ENCODE assay signal across 20 cellular contexts in genomic region chr2:15842771-15843666, GRCh38.
DNase-seq lines count a peak whose midpoint lies in the region; ATAC-seq and TF ChIP-seq lines count a peak whose summit lies in the region.
"Had no signal": no experiment of that assay in that cellular context is flagged by ENCODE, and none has a peak within 500 bp of the region (broad histone marks: within the 10 kb centered on the region; RNA-seq: fewer than 3 reads in every experiment).

No MANE protein-coding gene starts in this region.

- no peaks in the 10 kb centered on the region for H3K36me3 ChIP-seq in lower lobe of right lung
- H3K36me3 ChIP-seq: ascending aorta, thoracic aorta had no signal

- intact Hi-C loops in lower lobe of right lung (cut with DNase I) = no loop called here

- H3K4me1 Mint-ChIP-seq in type B pancreatic cell (ENCODE audit: unreplicated experiment) = peaks cover 27% of the 10 kb centered on the region
- H3K4me1 Mint-ChIP-seq: activated naive CD4-positive, alpha-beta T cell treated with anti-CD3 and anti-CD28 coated beads, Interleukin-2, amount 10 ng/mL, durations not matched to agents 7 days and 5 days; stimulated activated naive B cell treated with anti-CD40 and anti-IgM and Interleukin-4, amounts not matched to agents 10 μg/mL and 1 μg/mL and 100 μg/mL, for 72 hours had no signal

- H3K9me3 ChIP-seq in lower lobe of right lung = no peaks in the 10 kb centered on the region
- H3K9me3 ChIP-seq: ascending aorta, thoracic aorta had no signal

- DNase-seq in cerebellum (ENCODE audit: low spot score) = peak; percentile 74
- peak; percentile 15 for DNase-seq in middle frontal gyrus (ENCODE audit: extremely low spot score, low spot score)
- DNase-seq in type B pancreatic cell (ENCODE audit: extremely low spot score, unreplicated experiment) = no peak
- no peak for DNase-seq in lower lobe of right lung
- no peak for DNase-seq in NCI-H2227 treated with DMSO at 0.1 percent for 48 hours (lab: John Stamatoyannopoulos, UW)
- DNase-seq: activated CD4-positive, alpha-beta T cell treated with anti-CD3 and anti-CD28 coated beads for 48 hours; activated naive CD4-positive, alpha-beta T cell treated with anti-CD3 and anti-CD28 coated beads, Interleukin-2, amount 10 ng/mL, durations not matched to agents 7 days and 5 days; left colon; NCI-H1436; NCI-H2107; NCI-H510A treated with DMSO at 0.1 percent for 48 hours; SIG-M5; stimulated activated CD4-positive, alpha-beta T cell treated with anti-CD3 and anti-CD28 coated beads, Interleukin-2, amount 100 ng/mL, for 48 hours; stimulated activated naive B cell treated with anti-CD40 and anti-IgM and Interleukin-4, amounts not matched to agents 10 μg/mL and 1 μg/mL and 100 μg/mL, for 72 hours had no signal

- no peaks in the 10 kb centered on the region for H3K27me3 Mint-ChIP-seq in type B pancreatic cell
- H3K27me3 Mint-ChIP-seq: activated naive CD4-positive, alpha-beta T cell treated with anti-CD3 and anti-CD28 coated beads, Interleukin-2, amount 10 ng/mL, durations not matched to agents 7 days and 5 days had no signal

- no peaks in the 10 kb centered on the region for H3K4me1 ChIP-seq in lower lobe of right lung
- H3K4me1 ChIP-seq: ascending aorta had no signal

- no peak overlapping the region for H3K4me3 ChIP-seq in lower lobe of right lung
- H3K4me3 ChIP-seq: ascending aorta, thoracic aorta had no signal

- H3K4me3 Mint-ChIP-seq in type B pancreatic cell = no peak overlapping the region
- H3K4me3 Mint-ChIP-seq: activated naive CD4-positive, alpha-beta T cell treated with anti-CD3 and anti-CD28 coated beads, Interleukin-2, amount 10 ng/mL, durations not matched to agents 7 days and 5 days; natural killer cell treated with Interleukin-12 subunit alpha and Interleukin-12 subunit beta and Interleukin-15 and Interleukin-18, amount 100 ng/mL, for 72 hours; stimulated activated naive B cell treated with anti-CD40 and anti-IgM and Interleukin-4, amounts not matched to agents 10 μg/mL and 1 μg/mL and 100 μg/mL, for 72 hours had no signal

- ATAC-seq in SK-N-SH treated with all-trans-retinoic acid at 6 μM for 48 hours (peak; percentile 83), lower lobe of right lung (no peak), HG02840 (IDR thresholded peaks at IDR 0.05; ENCODE audit: low FRiP score, unreplicated experiment) (no peak)
- ATAC-seq: left colon; natural killer cell treated with Interleukin-12 subunit alpha and Interleukin-12 subunit beta and Interleukin-15 and Interleukin-18, amount 100 ng/mL, for 72 hours; stimulated activated naive B cell treated with anti-CD40 and anti-IgM and Interleukin-4, amounts not matched to agents 10 μg/mL and 1 μg/mL and 100 μg/mL, for 72 hours had no signal

- H3K27ac ChIP-seq in lower lobe of right lung = no peak overlapping the region
- H3K27ac ChIP-seq: ascending aorta, thoracic aorta had no signal

- no peaks in the 10 kb centered on the region for H3K27me3 ChIP-seq in lower lobe of right lung (ENCODE audit: low read depth)
- H3K27me3 ChIP-seq: ascending aorta had no signal

- H3K27ac Mint-ChIP-seq in type B pancreatic cell = peak overlapping the region; percentile 24
- H3K27ac Mint-ChIP-seq: activated naive CD4-positive, alpha-beta T cell treated with anti-CD3 and anti-CD28 coated beads, Interleukin-2, amount 10 ng/mL, durations not matched to agents 7 days and 5 days; natural killer cell treated with Interleukin-12 subunit alpha and Interleukin-12 subunit beta and Interleukin-15 and Interleukin-18, amount 100 ng/mL, for 72 hours; progenitor cell of endocrine pancreas; stimulated activated naive B cell treated with anti-CD40 and anti-IgM and Interleukin-4, amounts not matched to agents 10 μg/mL and 1 μg/mL and 100 μg/mL, for 72 hours had no signal

- no peaks in the 10 kb centered on the region for H3K36me3 Mint-ChIP-seq in type B pancreatic cell
- H3K36me3 Mint-ChIP-seq: activated naive CD4-positive, alpha-beta T cell treated with anti-CD3 and anti-CD28 coated beads, Interleukin-2, amount 10 ng/mL, durations not matched to agents 7 days and 5 days; natural killer cell treated with Interleukin-12 subunit alpha and Interleukin-12 subunit beta and Interleukin-15 and Interleukin-18, amount 100 ng/mL, for 72 hours; stimulated activated naive B cell treated with anti-CD40 and anti-IgM and Interleukin-4, amounts not matched to agents 10 μg/mL and 1 μg/mL and 100 μg/mL, for 72 hours had no signal

- no peak for TF ChIP-seq CTCF in type B pancreatic cell (conservative IDR thresholded peaks at IDR 0.05)
- no peak for TF ChIP-seq CTCF in lower lobe of right lung (IDR thresholded peaks at IDR 0.05)

- H3K9me3 Mint-ChIP-seq in type B pancreatic cell = peaks cover 4% of the 10 kb centered on the region
- H3K9me3 Mint-ChIP-seq: activated naive CD4-positive, alpha-beta T cell treated with anti-CD3 and anti-CD28 coated beads, Interleukin-2, amount 10 ng/mL, durations not matched to agents 7 days and 5 days; natural killer cell treated with Interleukin-12 subunit alpha and Interleukin-12 subunit beta and Interleukin-15 and Interleukin-18, amount 100 ng/mL, for 72 hours had no signal

TF ChIP-seq in SK-N-SH treated with all-trans-retinoic acid at 6 μM for 48 hours, 23 proteins besides CTCF, POLR2A, EP300 and RAD21 (continues in another document):
- TF ChIP-seq POU6F1 (CRISPR knock-in tag; IDR thresholded peaks at IDR 0.05; ENCODE audit: borderline replicate concordance, low read depth) = no peak
- no peak for TF ChIP-seq PATZ1 (CRISPR knock-in tag; IDR thresholded peaks at IDR 0.05; ENCODE audit: borderline replicate concordance)
- TF ChIP-seq TOX (CRISPR knock-in tag; IDR thresholded peaks at IDR 0.05; ENCODE audit: borderline replicate concordance) = no peak
- no peak for TF ChIP-seq ZFP30 (CRISPR knock-in tag; IDR thresholded peaks at IDR 0.05)
- no peak for TF ChIP-seq RARB (CRISPR knock-in tag; IDR thresholded peaks at IDR 0.05)
- no peak for TF ChIP-seq ZC3H10 (CRISPR knock-in tag; IDR thresholded peaks at IDR 0.05)
- TF ChIP-seq ARNTL (CRISPR knock-in tag; IDR thresholded peaks at IDR 0.05; ENCODE audit: borderline replicate concordance, low read depth) = no peak; the same call in 1 of the 2 replicates
- peak; percentile 93 for TF ChIP-seq TSHZ2 (CRISPR knock-in tag; IDR thresholded peaks at IDR 0.05)
- no peak for TF ChIP-seq ESRRG (CRISPR knock-in tag; IDR thresholded peaks at IDR 0.05)
- peak; percentile 46 for TF ChIP-seq SNAI2 (CRISPR knock-in tag; IDR thresholded peaks at IDR 0.05)
- TF ChIP-seq BACH2 (CRISPR knock-in tag; IDR thresholded peaks at IDR 0.05; ENCODE audit: borderline replicate concordance) = no peak
- TF ChIP-seq CSDC2 (CRISPR knock-in tag; IDR thresholded peaks at IDR 0.05) = no peak
- TF ChIP-seq PPARA (CRISPR knock-in tag; IDR thresholded peaks at IDR 0.05; ENCODE audit: borderline replicate concordance) = no peak
- no peak; the same call in 1 of the 2 replicates for TF ChIP-seq GLIS3 (CRISPR knock-in tag; IDR thresholded peaks at IDR 0.05)

Comparison
In these comparisons a context has a peak if more than half of its experiments do, and no peak if none do; other contexts are left out.
1. DNase-seq: peak in cerebellum (single experiment) and middle frontal gyrus (single experiment); none in type B pancreatic cell (single experiment), lower lobe of right lung (single experiment) and NCI-H2227 treated with DMSO at 0.1 percent for 48 hours (single experiment).